Comparison of ENCODE assay signal across 1 cellular context in genomic region chr10:90047243-90047729, GRCh38.
TF ChIP-seq lines count a peak whose summit lies in the region.

No MANE protein-coding gene starts in this region.

TF ChIP-seq in GM12878, 131 proteins besides CTCF, POLR2A, EP300 and RAD21 (continued from another document):
- TF ChIP-seq ZBTB33 (IDR thresholded peaks at IDR 0.05) (no peak), ZNF384 (IDR thresholded peaks at IDR 0.05; ENCODE audit: borderline replicate concordance, low read depth, low read length) (peak; percentile 48; the same call in 1 of the 2 replicates), RCOR1 (conservative IDR thresholded peaks at IDR 0.05; ENCODE audit: low read depth, low read length) (0 out of 2 replicates have a peak, but pooled peaks have one; percentile 65), CREB1 (IDR thresholded peaks at IDR 0.05; ENCODE audit: low read depth) (no peak), KDM1A (IDR thresholded peaks at IDR 0.05; ENCODE audit: borderline replicate concordance) (no peak), MTA2 (IDR thresholded peaks at IDR 0.05; ENCODE audit: low read depth) (peak; percentile 98), EED (IDR thresholded peaks at IDR 0.05; ENCODE audit: low read depth) (peak; percentile 88), CBX3 (IDR thresholded peaks at IDR 0.05; ENCODE audit: borderline replicate concordance, low read depth) (no peak)
